11 cellular contexts compared by ENCODE assay signal in the genomic region with DNA sequence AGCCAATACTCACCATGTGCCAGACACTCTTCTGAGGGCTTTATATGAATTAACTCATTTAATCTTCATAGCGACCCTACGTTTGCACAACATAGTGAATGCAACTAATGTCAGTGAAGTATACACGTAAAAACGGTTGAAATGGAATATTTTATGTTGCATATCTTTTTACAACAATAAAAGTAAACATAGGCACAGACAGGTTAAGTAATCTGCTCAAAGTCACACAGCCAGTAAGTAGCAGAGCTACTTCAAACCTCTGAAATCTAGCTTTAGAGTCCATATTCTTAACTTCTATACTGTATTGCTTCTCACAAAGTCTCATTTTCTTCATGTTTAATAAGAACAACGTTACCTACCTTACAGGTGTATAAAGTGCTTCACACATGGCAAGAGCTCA. TPM values are rescaled to one million over a fixed set of nuclear protein-coding genes. Genes with fewer than 3 reads are reported as not detected.
DNase-seq lines count a peak whose midpoint lies in the region; ATAC-seq lines count a peak whose summit lies in the region.
"Had no signal": no experiment of that assay in that cellular context is flagged by ENCODE, and none has a peak within 500 bp of the region (broad histone marks: within the 10 kb centered on the region; RNA-seq: fewer than 3 reads in every experiment).

No MANE protein-coding gene starts in this region.

- peaks cover 3% of the 10 kb centered on the region for H3K36me3 Mint-ChIP-seq in activated naive CD4-positive, alpha-beta T cell treated with anti-CD3 and anti-CD28 coated beads, Interleukin-2, amount 50 U/mL, for 24 hours
- peaks cover 28% of the 10 kb centered on the region for H3K36me3 Mint-ChIP-seq in activated CD4-positive, alpha-beta memory T cell treated with anti-CD3 and anti-CD28 coated beads, Interleukin-2, amount 10 ng/mL, durations not matched to agents 7 days and 5 days (ENCODE audit: low read depth)

- no peak overlapping the region for H3K9ac ChIP-seq in iPS-15b (ENCODE audit: low read depth, low read length)

- POLR2A ChIA-PET in activated CD4-positive, alpha-beta memory T cell treated with anti-CD3 and anti-CD28 coated beads, Interleukin-2, amount 10 ng/mL, durations not matched to agents 7 days and 5 days (lab: Charles Lee) = interaction anchor here (1.1 to 6.2 kb wide), 11 partner anchors 11 to 82 kb away, joined by 3 to 233 read pairs (median 17); a partner anchor contains a TSS

- CTCF ChIA-PET in activated CD4-positive, alpha-beta memory T cell treated with anti-CD3 and anti-CD28 coated beads, Interleukin-2, amount 10 ng/mL, durations not matched to agents 7 days and 5 days (lab: Charles Lee) = interaction anchor here (0.8 to 6.9 kb wide), 7 partner anchors 12 to 57 kb away, joined by 3 to 68 read pairs (median 24); a partner anchor contains a TSS

- peaks cover 9% of the 10 kb centered on the region for H3K36me3 ChIP-seq in iPS-15b (ENCODE audit: control insufficient read depth, insufficient read depth, low read length)

- H3K4me1 ChIP-seq in iPS-15b (ENCODE audit: control insufficient read depth, insufficient read depth, low read length) = peaks cover 3% of the 10 kb centered on the region

- ATAC-seq in stimulated activated naive CD8-positive, alpha-beta T cell treated with anti-CD3 and anti-CD28 coated beads, Interleukin-15, amount 100 ng/mL, for 72 hours = no peak

- H3K4me3 Mint-ChIP-seq in activated naive CD4-positive, alpha-beta T cell treated with anti-CD3 and anti-CD28 coated beads, Interleukin-2, amount 50 U/mL, for 24 hours = peak overlapping the region; percentile 94
- peak overlapping the region; percentile 94 for H3K4me3 Mint-ChIP-seq in activated CD4-positive, alpha-beta memory T cell treated with anti-CD3 and anti-CD28 coated beads, Interleukin-2, amount 10 ng/mL, durations not matched to agents 7 days and 5 days
- H3K4me3 Mint-ChIP-seq in stimulated activated naive CD8-positive, alpha-beta T cell treated with anti-CD3 and anti-CD28 coated beads, Interleukin-15, amount 100 ng/mL, for 72 hours = peak overlapping the region; percentile 87 to 94

- H3K9me3 Mint-ChIP-seq in activated naive CD4-positive, alpha-beta T cell treated with anti-CD3 and anti-CD28 coated beads, Interleukin-2, amount 50 U/mL, for 24 hours = no peaks in the 10 kb centered on the region
- H3K9me3 Mint-ChIP-seq in activated CD4-positive, alpha-beta memory T cell treated with anti-CD3 and anti-CD28 coated beads, Interleukin-2, amount 10 ng/mL, durations not matched to agents 7 days and 5 days = no peaks in the 10 kb centered on the region
- H3K9me3 Mint-ChIP-seq in stimulated activated naive CD8-positive, alpha-beta T cell treated with anti-CD3 and anti-CD28 coated beads, Interleukin-15, amount 100 ng/mL, for 72 hours = no peaks in the 10 kb centered on the region

- DNase-seq in activated naive CD4-positive, alpha-beta T cell treated with anti-CD3 and anti-CD28 coated beads, Interleukin-2, amount 50 U/mL, for 16 hours = no peak
- no peak for DNase-seq in activated CD4-positive, alpha-beta memory T cell treated with anti-CD3 and anti-CD28 coated beads, Interleukin-2, amount 10 ng/mL, durations not matched to agents 7 days and 5 days
- no peak for DNase-seq in stimulated activated naive CD8-positive, alpha-beta T cell treated with anti-CD3 and anti-CD28 coated beads, Interleukin-15, amount 100 ng/mL, for 72 hours
- DNase-seq in DMS79 treated with DMSO at 0.1 percent for 48 hours (lab: John Stamatoyannopoulos, UW) (no peak), NCI-H1436 (lab: John Stamatoyannopoulos, UW) (no peak), cerebellar cortex (ENCODE audit: low spot score) (no peak)
- DNase-seq: DMS153, NCI-H1092, small intestine had no signal

- no peaks in the 10 kb centered on the region for H3K27me3 ChIP-seq in iPS-15b (ENCODE audit: control insufficient read depth, insufficient read depth, low read length)

- H3K27ac Mint-ChIP-seq in activated naive CD4-positive, alpha-beta T cell treated with anti-CD3 and anti-CD28 coated beads, Interleukin-2, amount 50 U/mL, for 24 hours = peak overlapping the region; percentile 68
- H3K27ac Mint-ChIP-seq in activated CD4-positive, alpha-beta memory T cell treated with anti-CD3 and anti-CD28 coated beads, Interleukin-2, amount 10 ng/mL, durations not matched to agents 7 days and 5 days = peak overlapping the region; percentile 26
- H3K27ac Mint-ChIP-seq in stimulated activated naive CD8-positive, alpha-beta T cell treated with anti-CD3 and anti-CD28 coated beads, Interleukin-15, amount 100 ng/mL, for 72 hours = no peak overlapping the region

- H3K4me3 ChIP-seq in iPS-15b (ENCODE audit: low read depth, low read length) = peak overlapping the region; percentile 49

- H3K27me3 Mint-ChIP-seq in activated naive CD4-positive, alpha-beta T cell treated with anti-CD3 and anti-CD28 coated beads, Interleukin-2, amount 50 U/mL, for 24 hours = no peaks in the 10 kb centered on the region
- H3K27me3 Mint-ChIP-seq in activated CD4-positive, alpha-beta memory T cell treated with anti-CD3 and anti-CD28 coated beads, Interleukin-2, amount 10 ng/mL, durations not matched to agents 7 days and 5 days = no peaks in the 10 kb centered on the region
- no peaks in the 10 kb centered on the region for H3K27me3 Mint-ChIP-seq in stimulated activated naive CD8-positive, alpha-beta T cell treated with anti-CD3 and anti-CD28 coated beads, Interleukin-15, amount 100 ng/mL, for 72 hours

- no peaks in the 10 kb centered on the region for H3K9me3 ChIP-seq in iPS-15b (ENCODE audit: control insufficient read depth, insufficient read depth, low read length)

- peaks cover 48% of the 10 kb centered on the region for H3K4me1 Mint-ChIP-seq in activated naive CD4-positive, alpha-beta T cell treated with anti-CD3 and anti-CD28 coated beads, Interleukin-2, amount 50 U/mL, for 24 hours
- peaks cover 45% of the 10 kb centered on the region for H3K4me1 Mint-ChIP-seq in activated CD4-positive, alpha-beta memory T cell treated with anti-CD3 and anti-CD28 coated beads, Interleukin-2, amount 10 ng/mL, durations not matched to agents 7 days and 5 days
- H3K4me1 Mint-ChIP-seq in stimulated activated naive CD8-positive, alpha-beta T cell treated with anti-CD3 and anti-CD28 coated beads, Interleukin-15, amount 100 ng/mL, for 72 hours = peaks cover 48% of the 10 kb centered on the region

RNA-seq across cellular contexts. Expression of a gene that starts 1.6 kb away (rescaled TPM):
- 100 to 1,000 TPM; 132 to 139 TPM for total RNA-seq in activated CD4-positive, alpha-beta memory T cell treated with anti-CD3 and anti-CD28 coated beads, Interleukin-2, amount 10 ng/mL, durations not matched to agents 7 days and 5 days

RNA-seq across cellular contexts. Expression of a gene that starts 34.0 kb away (rescaled TPM):
- total RNA-seq in activated CD4-positive, alpha-beta memory T cell treated with anti-CD3 and anti-CD28 coated beads, Interleukin-2, amount 10 ng/mL, durations not matched to agents 7 days and 5 days = 10 to 100 TPM; 36.6 to 38.0 TPM

RNA-seq across cellular contexts. Expression of a gene that starts 56.4 kb away (rescaled TPM):
- 1 to 10 TPM; 4.0 to 4.1 TPM for total RNA-seq in activated CD4-positive, alpha-beta memory T cell treated with anti-CD3 and anti-CD28 coated beads, Interleukin-2, amount 10 ng/mL, durations not matched to agents 7 days and 5 days

Comparison
In these comparisons a context has a peak if more than half of its experiments do, and no peak if none do; other contexts are left out.
1. H3K27ac Mint-ChIP-seq: peak in activated naive CD4-positive, alpha-beta T cell treated with anti-CD3 and anti-CD28 coated beads, Interleukin-2, amount 50 U/mL, for 24 hours (single experiment) and activated CD4-positive, alpha-beta memory T cell treated with anti-CD3 and anti-CD28 coated beads, Interleukin-2, amount 10 ng/mL, durations not matched to agents 7 days and 5 days (single experiment); none in stimulated activated naive CD8-positive, alpha-beta T cell treated with anti-CD3 and anti-CD28 coated beads, Interleukin-15, amount 100 ng/mL, for 72 hours (0 of 2).
2. Peak in every context shown above with its lines, with median percentiles within 50 percentile points of each other: H3K4me3 Mint-ChIP-seq.